11 cellular contexts compared by ENCODE assay signal in the genomic region with DNA sequence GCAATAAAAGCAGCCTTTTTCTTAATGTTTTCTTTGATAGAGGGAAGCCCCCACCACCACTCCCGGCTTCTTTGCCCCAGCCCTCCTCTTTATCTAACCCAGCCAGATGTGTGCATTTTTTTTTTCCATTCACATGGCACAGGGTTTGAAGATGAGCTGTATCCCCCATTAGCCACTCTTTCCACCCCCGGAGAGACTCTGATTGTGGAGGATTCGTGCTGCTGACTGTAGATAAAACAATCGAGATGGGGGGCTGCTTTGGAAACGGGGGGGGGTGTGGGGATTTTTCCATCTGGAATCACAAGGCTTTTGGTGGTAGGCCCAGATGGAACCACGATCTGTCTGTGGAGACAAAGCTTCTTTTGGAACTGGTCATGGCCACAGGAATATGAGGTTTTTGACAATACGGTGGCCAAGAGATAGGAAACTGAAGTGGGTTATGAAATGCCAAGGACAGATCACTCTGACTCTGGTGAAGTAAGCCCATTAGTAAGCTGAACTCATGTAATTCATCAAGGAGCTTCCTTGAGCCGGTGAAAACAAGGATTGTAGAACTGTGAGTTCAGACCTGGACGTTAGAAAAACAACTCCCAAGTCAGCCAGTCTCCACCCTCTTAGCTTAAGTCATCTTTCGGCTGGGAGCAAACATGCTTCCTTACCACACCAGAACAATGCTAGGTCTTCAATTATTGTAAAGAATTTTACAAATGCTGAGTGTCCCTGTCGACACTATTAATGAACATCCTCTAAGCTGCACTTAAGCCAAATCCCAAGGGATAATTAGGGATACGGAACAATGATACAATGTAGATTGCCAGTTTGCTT. TPM values are rescaled to one million over a fixed set of nuclear protein-coding genes. Genes with fewer than 3 reads are reported as not detected.
DNase-seq lines count a peak whose midpoint lies in the region; ATAC-seq and TF ChIP-seq lines count a peak whose summit lies in the region.
"Had no signal": no experiment of that assay in that cellular context is flagged by ENCODE, and none has a peak within 500 bp of the region (broad histone marks: within the 10 kb centered on the region; RNA-seq: fewer than 3 reads in every experiment).

No MANE protein-coding gene starts in this region.

- H2AFZ ChIP-seq in parathyroid adenoma: no peak overlapping the region

- ATAC-seq in GM18517 (IDR thresholded peaks at IDR 0.05; ENCODE audit: unreplicated experiment) (no peak), HG03342 (IDR thresholded peaks at IDR 0.05; ENCODE audit: unreplicated experiment) (no peak)

- intact Hi-C loops in Caco-2 (cut with micrococcal nuclease; ENCODE audit: unreplicated experiment): no loop called here

- no TSS peak for BruUV-seq in Caco-2 (replicated peaks; lab: Mats Ljungman, UMichigan)

- H3K4me1 Mint-ChIP-seq in Caco-2 (ENCODE audit: low read depth, unreplicated experiment): no peaks in the 10 kb centered on the region
- H3K4me1 Mint-ChIP-seq: central memory CD8-positive, alpha-beta T cell had no signal

- CTCF ChIA-PET in HEK293 (lab: Yijun Ruan, JAX): interaction anchor here (0.6 to 2.7 kb wide), 5 partner anchors 23 to 72 kb away, joined by 3 to 20 read pairs (median 3); no protein-coding TSS in a partner anchor
- CTCF ChIA-PET in Caco-2 (lab: Charles Lee): no interaction called here

- H3K27me3 ChIP-seq in parathyroid adenoma (ENCODE audit: control insufficient read depth, insufficient read depth, low read length): no peaks in the 10 kb centered on the region
- H3K27me3 ChIP-seq in Caco-2 (replicated peaks; ENCODE audit: control insufficient read depth, insufficient read depth, low read length): no peaks in the 10 kb centered on the region
- H3K27me3 ChIP-seq: right lobe of liver had no signal

- H3K27ac ChIP-seq in HEK293 (ENCODE audit: extremely low read depth, low read depth, low read length) (no peak overlapping the region), parathyroid adenoma (peak overlapping the region; percentile 47)

- no peaks in the 10 kb centered on the region for H3K36me3 Mint-ChIP-seq in Caco-2 (ENCODE audit: insufficient read depth, unreplicated experiment)
- H3K36me3 Mint-ChIP-seq: memory B cell had no signal

- H3K4me3 ChIP-seq in HEK293 (ENCODE audit: low read depth, low read length) (no peak overlapping the region), fibroblast of pulmonary artery (replicated peaks; ENCODE audit: low read depth, low read length) (no peak overlapping the region), parathyroid adenoma (ENCODE audit: low read depth, low read length) (no peak overlapping the region), Caco-2 (ENCODE audit: low read depth, low read length) (no peak overlapping the region)
- H3K4me3 ChIP-seq: right lobe of liver had no signal

- H3K4me2 ChIP-seq in parathyroid adenoma (ENCODE audit: low read length): no peak overlapping the region

- H3K4me3 Mint-ChIP-seq in Caco-2 (ENCODE audit: unreplicated experiment): no peak overlapping the region
- H3K4me3 Mint-ChIP-seq: central memory CD8-positive, alpha-beta T cell; memory B cell had no signal

- DNase-seq in RPMI7951 (ENCODE audit: low read depth): peak; percentile 15
- DNase-seq in fibroblast of pulmonary artery (ENCODE audit: low read depth): peak; percentile 51
- no peak for DNase-seq in NK-92 treated with Interleukin-12 subunit alpha and Interleukin-12 subunit beta, amount 100 ng/mL, for 24 hours (lab: John Stamatoyannopoulos, UW)
- DNase-seq in Caco-2: no peak
- DNase-seq: right lobe of liver had no signal

- H3K9me3 Mint-ChIP-seq in Caco-2 (ENCODE audit: unreplicated experiment): no peaks in the 10 kb centered on the region
- H3K9me3 Mint-ChIP-seq: central memory CD8-positive, alpha-beta T cell; memory B cell had no signal

- H3K27me3 Mint-ChIP-seq in Caco-2 (ENCODE audit: insufficient read depth, unreplicated experiment): peaks cover 13% of the 10 kb centered on the region

- H3K9me3 ChIP-seq in HEK293 (ENCODE audit: control insufficient read depth, insufficient read depth, low read depth, low read length) (no peaks in the 10 kb centered on the region), parathyroid adenoma (ENCODE audit: control insufficient read depth, low read length) (no peaks in the 10 kb centered on the region), Caco-2 (no peaks in the 10 kb centered on the region)
- H3K9me3 ChIP-seq: right lobe of liver had no signal

- no peaks in the 10 kb centered on the region for H3K4me1 ChIP-seq in HEK293 (ENCODE audit: control insufficient read depth, insufficient read depth, low read length)
- no peaks in the 10 kb centered on the region for H3K4me1 ChIP-seq in parathyroid adenoma
- H3K4me1 ChIP-seq in Caco-2: no peaks in the 10 kb centered on the region

- H3K36me3 ChIP-seq in HEK293 (ENCODE audit: control insufficient read depth in 2 of 2, insufficient read depth in 1 of 2, low read length in 2 of 2): no peaks in the 10 kb centered on the region
- no peaks in the 10 kb centered on the region for H3K36me3 ChIP-seq in parathyroid adenoma (ENCODE audit: control insufficient read depth, insufficient read depth, low read length)
- H3K36me3 ChIP-seq in Caco-2 (ENCODE audit: control insufficient read depth, insufficient read depth, low read length): no peaks in the 10 kb centered on the region
- H3K36me3 ChIP-seq: right lobe of liver had no signal

- H3K79me2 ChIP-seq in parathyroid adenoma: no peaks in the 10 kb centered on the region

- TF ChIP-seq CTCF in HEK293 (tag by site-specific recombination; IDR thresholded peaks at IDR 0.05): no peak
- TF ChIP-seq CTCF in fibroblast of pulmonary artery (IDR thresholded peaks at IDR 0.05; ENCODE audit: low read length, missing control alignments): no peak
- TF ChIP-seq CTCF in parathyroid adenoma (IDR thresholded peaks at IDR 0.05): no peak
- no peak for TF ChIP-seq CTCF in Caco-2 (IDR thresholded peaks at IDR 0.05; ENCODE audit: insufficient read depth in 1 of 2, low read depth in 1 of 2, low read length in 1 of 2, severe bottlenecking in 1 of 2, unreplicated experiment in 1 of 2)

- no peak overlapping the region for H3K27ac Mint-ChIP-seq in Caco-2 (ENCODE audit: unreplicated experiment)
- H3K27ac Mint-ChIP-seq: memory B cell had no signal

- POLR2A ChIA-PET in HEK293 (lab: Yijun Ruan, JAX) (no interaction called here), Caco-2 (lab: Charles Lee) (interaction anchor here (0.6 kb wide), 1 partner anchor 386 kb away, joined by 4 read pairs; no protein-coding TSS in a partner anchor)

- no peak overlapping the region for H3K9ac ChIP-seq in parathyroid adenoma

TF ChIP-seq in HEK293, 187 proteins besides CTCF, POLR2A, EP300 and RAD21:
- TF ChIP-seq ZNF37A (tag by site-specific recombination; IDR thresholded peaks at IDR 0.05) (no peak), SP7 (tag by site-specific recombination; IDR thresholded peaks at IDR 0.05) (peak; percentile 58; the same call in 1 of the 2 replicates)

RNA-seq across cellular contexts. Expression of gene VASH1, which starts 46.0 kb away (rescaled TPM):
- total RNA-seq in RPMI7951 (2014; rRNA removed; shearing (Covaris generic)): 3.9 and 4.4 TPM in 2 replicates
- 0.16 and 0.18 TPM in 2 replicates for total RNA-seq in Caco-2 (2022)

Comparison
In these comparisons a context has a peak if more than half of its experiments do, and no peak if none do; other contexts are left out.
1. DNase-seq: peak in RPMI7951 (single experiment) and fibroblast of pulmonary artery (single experiment); none in NK-92 treated with Interleukin-12 subunit alpha and Interleukin-12 subunit beta, amount 100 ng/mL, for 24 hours (single experiment) and Caco-2 (0 of 2).